In the genomic region with DNA sequence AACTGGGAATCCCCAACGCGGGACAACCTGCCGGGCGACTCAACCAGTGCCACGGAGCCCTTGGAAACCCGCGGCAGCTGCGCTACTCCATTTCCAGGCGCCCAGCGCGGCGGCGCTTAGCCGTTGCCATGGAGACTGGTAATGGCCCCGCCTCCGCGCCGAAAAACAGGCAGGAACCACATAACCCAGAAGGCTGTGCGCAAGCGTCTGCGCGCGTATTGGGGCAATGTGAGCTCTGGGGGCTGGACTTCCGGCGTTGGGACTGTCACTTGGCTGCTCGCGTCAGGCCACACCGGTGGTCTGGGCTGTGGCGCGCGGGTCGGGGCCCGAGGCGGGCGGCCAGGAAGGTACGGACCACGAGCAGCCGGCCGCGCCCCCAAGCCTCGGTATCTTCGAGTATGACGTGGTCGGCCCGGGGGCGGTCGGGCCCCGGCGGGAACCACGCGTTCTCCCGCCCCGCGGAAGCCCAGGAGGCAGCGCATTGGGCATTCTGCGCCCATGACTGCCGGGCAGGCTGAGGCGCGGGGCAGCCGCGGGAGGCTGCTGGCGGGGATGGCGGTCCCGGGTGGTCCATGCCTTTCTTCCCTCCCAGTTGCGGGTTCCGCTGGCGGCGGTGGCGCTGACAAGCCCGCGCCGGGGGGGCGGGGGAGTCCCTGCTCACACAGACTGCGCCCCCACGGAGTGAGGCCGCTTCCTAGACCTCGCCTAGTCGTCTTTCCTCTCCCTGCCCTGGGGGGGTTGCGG, we compare ENCODE assay signal across 1 cellular context.
TF ChIP-seq lines count a peak whose summit lies in the region.

A gene (plus strand): TSS at position 265 of the 744 bp plus-strand sequence. CDS start 2,080 bp downstream, outside the sequence.

TF ChIP-seq in HepG2, 621 proteins besides CTCF, POLR2A, EP300 and RAD21 (continued from another document and continues in another):
- TF ChIP-seq, protein P1, sequence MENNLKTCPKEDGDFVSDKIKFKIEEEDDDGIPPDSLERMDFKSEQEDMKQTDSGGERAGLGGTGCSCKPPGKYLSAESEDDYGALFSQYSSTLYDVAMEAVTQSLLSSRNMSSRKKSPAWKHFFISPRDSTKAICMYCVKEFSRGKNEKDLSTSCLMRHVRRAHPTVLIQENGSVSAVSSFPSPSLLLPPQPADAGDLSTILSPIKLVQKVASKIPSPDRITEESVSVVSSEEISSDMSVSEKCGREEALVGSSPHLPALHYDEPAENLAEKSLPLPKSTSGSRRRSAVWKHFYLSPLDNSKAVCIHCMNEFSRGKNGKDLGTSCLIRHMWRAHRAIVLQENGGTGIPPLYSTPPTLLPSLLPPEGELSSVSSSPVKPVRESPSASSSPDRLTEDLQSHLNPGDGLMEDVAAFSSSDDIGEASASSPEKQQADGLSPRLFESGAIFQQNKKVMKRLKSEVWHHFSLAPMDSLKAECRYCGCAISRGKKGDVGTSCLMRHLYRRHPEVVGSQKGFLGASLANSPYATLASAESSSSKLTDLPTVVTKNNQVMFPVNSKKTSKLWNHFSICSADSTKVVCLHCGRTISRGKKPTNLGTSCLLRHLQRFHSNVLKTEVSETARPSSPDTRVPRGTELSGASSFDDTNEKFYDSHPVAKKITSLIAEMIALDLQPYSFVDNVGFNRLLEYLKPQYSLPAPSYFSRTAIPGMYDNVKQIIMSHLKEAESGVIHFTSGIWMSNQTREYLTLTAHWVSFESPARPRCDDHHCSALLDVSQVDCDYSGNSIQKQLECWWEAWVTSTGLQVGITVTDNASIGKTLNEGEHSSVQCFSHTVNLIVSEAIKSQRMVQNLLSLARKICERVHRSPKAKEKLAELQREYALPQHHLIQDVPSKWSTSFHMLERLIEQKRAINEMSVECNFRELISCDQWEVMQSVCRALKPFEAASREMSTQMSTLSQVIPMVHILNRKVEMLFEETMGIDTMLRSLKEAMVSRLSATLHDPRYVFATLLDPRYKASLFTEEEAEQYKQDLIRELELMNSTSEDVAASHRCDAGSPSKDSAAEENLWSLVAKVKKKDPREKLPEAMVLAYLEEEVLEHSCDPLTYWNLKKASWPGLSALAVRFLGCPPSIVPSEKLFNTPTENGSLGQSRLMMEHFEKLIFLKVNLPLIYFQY (CRISPR knock-in tag; IDR thresholded peaks at IDR 0.05; ENCODE audit: borderline replicate concordance), result peak; percentile 48; the same call in 1 of the 2 replicates
- TF ChIP-seq ZFX (CRISPR knock-in tag; IDR thresholded peaks at IDR 0.05; ENCODE audit: low read depth), result peak; percentile 78
- TF ChIP-seq ZFY (CRISPR knock-in tag; IDR thresholded peaks at IDR 0.05), result peak; percentile 82
- TF ChIP-seq, protein P2, sequence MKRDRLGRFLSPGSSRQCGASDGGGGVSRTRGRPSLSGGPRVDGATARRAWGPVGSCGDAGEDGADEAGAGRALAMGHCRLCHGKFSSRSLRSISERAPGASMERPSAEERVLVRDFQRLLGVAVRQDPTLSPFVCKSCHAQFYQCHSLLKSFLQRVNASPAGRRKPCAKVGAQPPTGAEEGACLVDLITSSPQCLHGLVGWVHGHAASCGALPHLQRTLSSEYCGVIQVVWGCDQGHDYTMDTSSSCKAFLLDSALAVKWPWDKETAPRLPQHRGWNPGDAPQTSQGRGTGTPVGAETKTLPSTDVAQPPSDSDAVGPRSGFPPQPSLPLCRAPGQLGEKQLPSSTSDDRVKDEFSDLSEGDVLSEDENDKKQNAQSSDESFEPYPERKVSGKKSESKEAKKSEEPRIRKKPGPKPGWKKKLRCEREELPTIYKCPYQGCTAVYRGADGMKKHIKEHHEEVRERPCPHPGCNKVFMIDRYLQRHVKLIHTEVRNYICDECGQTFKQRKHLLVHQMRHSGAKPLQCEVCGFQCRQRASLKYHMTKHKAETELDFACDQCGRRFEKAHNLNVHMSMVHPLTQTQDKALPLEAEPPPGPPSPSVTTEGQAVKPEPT (CRISPR knock-in tag; IDR thresholded peaks at IDR 0.05; ENCODE audit: low read depth), result no peak
- no peak for TF ChIP-seq ZFP1 (CRISPR knock-in tag; IDR thresholded peaks at IDR 0.05)
- TF ChIP-seq PCBP2 (optimal IDR thresholded peaks at IDR 0.05; ENCODE audit: low read depth, low read length, poor library complexity, severe bottlenecking), result no peak
- TF ChIP-seq, protein P3, sequence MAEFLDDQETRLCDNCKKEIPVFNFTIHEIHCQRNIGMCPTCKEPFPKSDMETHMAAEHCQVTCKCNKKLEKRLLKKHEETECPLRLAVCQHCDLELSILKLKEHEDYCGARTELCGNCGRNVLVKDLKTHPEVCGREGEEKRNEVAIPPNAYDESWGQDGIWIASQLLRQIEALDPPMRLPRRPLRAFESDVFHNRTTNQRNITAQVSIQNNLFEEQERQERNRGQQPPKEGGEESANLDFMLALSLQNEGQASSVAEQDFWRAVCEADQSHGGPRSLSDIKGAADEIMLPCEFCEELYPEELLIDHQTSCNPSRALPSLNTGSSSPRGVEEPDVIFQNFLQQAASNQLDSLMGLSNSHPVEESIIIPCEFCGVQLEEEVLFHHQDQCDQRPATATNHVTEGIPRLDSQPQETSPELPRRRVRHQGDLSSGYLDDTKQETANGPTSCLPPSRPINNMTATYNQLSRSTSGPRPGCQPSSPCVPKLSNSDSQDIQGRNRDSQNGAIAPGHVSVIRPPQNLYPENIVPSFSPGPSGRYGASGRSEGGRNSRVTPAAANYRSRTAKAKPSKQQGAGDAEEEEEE (CRISPR knock-in tag; IDR thresholded peaks at IDR 0.05; ENCODE audit: borderline replicate concordance), result no peak
- TF ChIP-seq NFKB2 (CRISPR knock-in tag; IDR thresholded peaks at IDR 0.05; ENCODE audit: borderline replicate concordance), result no peak; the same call in 1 of the 2 replicates
- TF ChIP-seq MED1 (CRISPR knock-in tag; IDR thresholded peaks at IDR 0.05), result peak; percentile 32; the same call in 1 of the 2 replicates
- peak; percentile 33; the same call in 1 of the 2 replicates for TF ChIP-seq DMAP1 (CRISPR knock-in tag; IDR thresholded peaks at IDR 0.05)
- TF ChIP-seq TBX2 (CRISPR knock-in tag; IDR thresholded peaks at IDR 0.05; ENCODE audit: borderline replicate concordance), result 0 out of 2 replicates have a peak, but pooled peaks have one; percentile 41
- TF ChIP-seq POLR2AphosphoS5 (IDR thresholded peaks at IDR 0.05; ENCODE audit: low read depth, low read length), result peak; percentile 59
- TF ChIP-seq, protein P4, sequence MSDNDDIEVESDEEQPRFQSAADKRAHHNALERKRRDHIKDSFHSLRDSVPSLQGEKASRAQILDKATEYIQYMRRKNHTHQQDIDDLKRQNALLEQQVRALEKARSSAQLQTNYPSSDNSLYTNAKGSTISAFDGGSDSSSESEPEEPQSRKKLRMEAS (IDR thresholded peaks at IDR 0.05), result peak; percentile 73; the same call in 1 of the 2 replicates
- TF ChIP-seq ARID2 (CRISPR knock-in tag; IDR thresholded peaks at IDR 0.05; ENCODE audit: borderline replicate concordance), result no peak
- TF ChIP-seq, protein P5, sequence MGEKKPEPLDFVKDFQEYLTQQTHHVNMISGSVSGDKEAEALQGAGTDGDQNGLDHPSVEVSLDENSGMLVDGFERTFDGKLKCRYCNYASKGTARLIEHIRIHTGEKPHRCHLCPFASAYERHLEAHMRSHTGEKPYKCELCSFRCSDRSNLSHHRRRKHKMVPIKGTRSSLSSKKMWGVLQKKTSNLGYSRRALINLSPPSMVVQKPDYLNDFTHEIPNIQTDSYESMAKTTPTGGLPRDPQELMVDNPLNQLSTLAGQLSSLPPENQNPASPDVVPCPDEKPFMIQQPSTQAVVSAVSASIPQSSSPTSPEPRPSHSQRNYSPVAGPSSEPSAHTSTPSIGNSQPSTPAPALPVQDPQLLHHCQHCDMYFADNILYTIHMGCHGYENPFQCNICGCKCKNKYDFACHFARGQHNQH (CRISPR knock-in tag; IDR thresholded peaks at IDR 0.05), result no peak
- TF ChIP-seq TCF7L2 (IDR thresholded peaks at IDR 0.05; ENCODE audit: low read depth, low read length), result no peak
- TF ChIP-seq ZNF598 (CRISPR knock-in tag; IDR thresholded peaks at IDR 0.05; ENCODE audit: borderline replicate concordance), result no peak
- TF ChIP-seq, protein P6, sequence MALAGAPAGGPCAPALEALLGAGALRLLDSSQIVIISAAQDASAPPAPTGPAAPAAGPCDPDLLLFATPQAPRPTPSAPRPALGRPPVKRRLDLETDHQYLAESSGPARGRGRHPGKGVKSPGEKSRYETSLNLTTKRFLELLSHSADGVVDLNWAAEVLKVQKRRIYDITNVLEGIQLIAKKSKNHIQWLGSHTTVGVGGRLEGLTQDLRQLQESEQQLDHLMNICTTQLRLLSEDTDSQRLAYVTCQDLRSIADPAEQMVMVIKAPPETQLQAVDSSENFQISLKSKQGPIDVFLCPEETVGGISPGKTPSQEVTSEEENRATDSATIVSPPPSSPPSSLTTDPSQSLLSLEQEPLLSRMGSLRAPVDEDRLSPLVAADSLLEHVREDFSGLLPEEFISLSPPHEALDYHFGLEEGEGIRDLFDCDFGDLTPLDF (CRISPR knock-in tag; IDR thresholded peaks at IDR 0.05), result peak; percentile 64
- TF ChIP-seq ZBTB38 (CRISPR knock-in tag; IDR thresholded peaks at IDR 0.05), result no peak; the same call in 1 of the 2 replicates
- TF ChIP-seq ZBTB7B (CRISPR knock-in tag; IDR thresholded peaks at IDR 0.05), result 0 out of 2 replicates have a peak, but pooled peaks have one; percentile 30
- peak; percentile 76 for TF ChIP-seq PHF20 (CRISPR knock-in tag; IDR thresholded peaks at IDR 0.05)
- TF ChIP-seq GLI4 (CRISPR knock-in tag; IDR thresholded peaks at IDR 0.05; ENCODE audit: borderline replicate concordance), result no peak
- TF ChIP-seq HNRNPH1 (optimal IDR thresholded peaks at IDR 0.05; ENCODE audit: low read depth, low read length), result no peak
- TF ChIP-seq GABPA (IDR thresholded peaks at IDR 0.05; ENCODE audit: low read depth, low read length), result peak; percentile 91
- peak; percentile 96 for TF ChIP-seq GABPA (CRISPR knock-in tag; IDR thresholded peaks at IDR 0.05; ENCODE audit: low read depth)
- TF ChIP-seq, protein P7, sequence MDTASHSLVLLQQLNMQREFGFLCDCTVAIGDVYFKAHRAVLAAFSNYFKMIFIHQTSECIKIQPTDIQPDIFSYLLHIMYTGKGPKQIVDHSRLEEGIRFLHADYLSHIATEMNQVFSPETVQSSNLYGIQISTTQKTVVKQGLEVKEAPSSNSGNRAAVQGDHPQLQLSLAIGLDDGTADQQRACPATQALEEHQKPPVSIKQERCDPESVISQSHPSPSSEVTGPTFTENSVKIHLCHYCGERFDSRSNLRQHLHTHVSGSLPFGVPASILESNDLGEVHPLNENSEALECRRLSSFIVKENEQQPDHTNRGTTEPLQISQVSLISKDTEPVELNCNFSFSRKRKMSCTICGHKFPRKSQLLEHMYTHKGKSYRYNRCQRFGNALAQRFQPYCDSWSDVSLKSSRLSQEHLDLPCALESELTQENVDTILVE (CRISPR knock-in tag; IDR thresholded peaks at IDR 0.05), result no peak
- TF ChIP-seq ZNF274 (CRISPR knock-in tag; IDR thresholded peaks at IDR 0.05), result peak; percentile 55; the same call in 1 of the 2 replicates
- TF ChIP-seq U2AF2 (IDR thresholded peaks at IDR 0.05; ENCODE audit: low read depth, low read length), result no peak
- TF ChIP-seq, protein P8, sequence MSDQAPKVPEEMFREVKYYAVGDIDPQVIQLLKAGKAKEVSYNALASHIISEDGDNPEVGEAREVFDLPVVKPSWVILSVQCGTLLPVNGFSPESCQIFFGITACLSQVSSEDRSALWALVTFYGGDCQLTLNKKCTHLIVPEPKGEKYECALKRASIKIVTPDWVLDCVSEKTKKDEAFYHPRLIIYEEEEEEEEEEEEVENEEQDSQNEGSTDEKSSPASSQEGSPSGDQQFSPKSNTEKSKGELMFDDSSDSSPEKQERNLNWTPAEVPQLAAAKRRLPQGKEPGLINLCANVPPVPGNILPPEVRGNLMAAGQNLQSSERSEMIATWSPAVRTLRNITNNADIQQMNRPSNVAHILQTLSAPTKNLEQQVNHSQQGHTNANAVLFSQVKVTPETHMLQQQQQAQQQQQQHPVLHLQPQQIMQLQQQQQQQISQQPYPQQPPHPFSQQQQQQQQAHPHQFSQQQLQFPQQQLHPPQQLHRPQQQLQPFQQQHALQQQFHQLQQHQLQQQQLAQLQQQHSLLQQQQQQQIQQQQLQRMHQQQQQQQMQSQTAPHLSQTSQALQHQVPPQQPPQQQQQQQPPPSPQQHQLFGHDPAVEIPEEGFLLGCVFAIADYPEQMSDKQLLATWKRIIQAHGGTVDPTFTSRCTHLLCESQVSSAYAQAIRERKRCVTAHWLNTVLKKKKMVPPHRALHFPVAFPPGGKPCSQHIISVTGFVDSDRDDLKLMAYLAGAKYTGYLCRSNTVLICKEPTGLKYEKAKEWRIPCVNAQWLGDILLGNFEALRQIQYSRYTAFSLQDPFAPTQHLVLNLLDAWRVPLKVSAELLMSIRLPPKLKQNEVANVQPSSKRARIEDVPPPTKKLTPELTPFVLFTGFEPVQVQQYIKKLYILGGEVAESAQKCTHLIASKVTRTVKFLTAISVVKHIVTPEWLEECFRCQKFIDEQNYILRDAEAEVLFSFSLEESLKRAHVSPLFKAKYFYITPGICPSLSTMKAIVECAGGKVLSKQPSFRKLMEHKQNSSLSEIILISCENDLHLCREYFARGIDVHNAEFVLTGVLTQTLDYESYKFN (CRISPR knock-in tag; conservative IDR thresholded peaks at IDR 0.05), result peak; percentile 14; the same call in 1 of the 2 replicates
- peak; percentile 66; the same call in 1 of the 2 replicates for TF ChIP-seq ZNF776 (CRISPR knock-in tag; IDR thresholded peaks at IDR 0.05)
- TF ChIP-seq SP2 (CRISPR knock-in tag; IDR thresholded peaks at IDR 0.05), result peak; percentile 96
- peak; percentile 62; the same call in 1 of the 2 replicates for TF ChIP-seq ZNF780A (CRISPR knock-in tag; IDR thresholded peaks at IDR 0.05)
- TF ChIP-seq, protein P9, sequence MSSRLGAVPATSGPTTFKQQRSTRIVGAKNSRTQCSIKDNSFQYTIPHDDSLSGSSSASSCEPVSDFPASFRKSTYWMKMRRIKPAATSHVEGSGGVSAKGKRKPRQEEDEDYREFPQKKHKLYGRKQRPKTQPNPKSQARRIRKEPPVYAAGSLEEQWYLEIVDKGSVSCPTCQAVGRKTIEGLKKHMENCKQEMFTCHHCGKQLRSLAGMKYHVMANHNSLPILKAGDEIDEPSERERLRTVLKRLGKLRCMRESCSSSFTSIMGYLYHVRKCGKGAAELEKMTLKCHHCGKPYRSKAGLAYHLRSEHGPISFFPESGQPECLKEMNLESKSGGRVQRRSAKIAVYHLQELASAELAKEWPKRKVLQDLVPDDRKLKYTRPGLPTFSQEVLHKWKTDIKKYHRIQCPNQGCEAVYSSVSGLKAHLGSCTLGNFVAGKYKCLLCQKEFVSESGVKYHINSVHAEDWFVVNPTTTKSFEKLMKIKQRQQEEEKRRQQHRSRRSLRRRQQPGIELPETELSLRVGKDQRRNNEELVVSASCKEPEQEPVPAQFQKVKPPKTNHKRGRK (CRISPR knock-in tag; IDR thresholded peaks at IDR 0.05), result no peak
- TF ChIP-seq FOXA1 (IDR thresholded peaks at IDR 0.05), result no peak
- TF ChIP-seq FOXA1 (CRISPR knock-in tag; IDR thresholded peaks at IDR 0.05), result 0 out of 2 replicates have a peak, but pooled peaks have one; percentile 19
- peak; percentile 49; the same call in 1 of the 2 replicates for TF ChIP-seq HES4 (CRISPR knock-in tag; IDR thresholded peaks at IDR 0.05; ENCODE audit: borderline replicate concordance)
- TF ChIP-seq ZNF230 (CRISPR knock-in tag; IDR thresholded peaks at IDR 0.05), result no peak
- TF ChIP-seq SAP130 (CRISPR knock-in tag; IDR thresholded peaks at IDR 0.05; ENCODE audit: low read depth), result peak; percentile 95
